Comparison of ENCODE assay signal across 19 cellular contexts in the genomic region with DNA sequence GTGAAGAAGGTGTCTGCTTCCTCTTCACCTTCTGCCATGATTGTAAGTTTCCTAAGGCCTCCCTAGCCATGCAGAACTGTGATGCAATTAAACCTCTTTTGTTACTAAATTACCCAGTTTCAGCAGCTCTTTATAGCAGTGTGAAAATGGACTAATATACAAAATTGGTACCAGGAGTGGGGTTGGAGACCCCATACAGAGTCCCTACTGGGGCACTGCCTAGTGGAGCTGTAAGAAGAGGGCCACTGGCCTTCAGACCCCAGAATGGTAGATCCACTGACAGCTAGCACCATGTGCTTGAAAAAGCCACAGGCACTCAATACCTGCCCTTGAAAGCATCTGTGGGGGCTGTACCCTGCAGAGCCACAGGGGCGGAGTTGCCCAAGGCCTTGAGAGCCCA. TPM values are rescaled to one million over a fixed set of nuclear protein-coding genes. Genes with fewer than 3 reads are reported as not detected.
DNase-seq lines count a peak whose midpoint lies in the region; ATAC-seq and TF ChIP-seq lines count a peak whose summit lies in the region.
"Had no signal": no experiment of that assay in that cellular context is flagged by ENCODE, and none has a peak within 500 bp of the region (broad histone marks: within the 10 kb centered on the region; RNA-seq: fewer than 3 reads in every experiment).

No MANE protein-coding gene starts in this region.

- DNase-seq in adipocyte (ENCODE audit: low read depth) = no peak
- DNase-seq in endodermal cell = no peak
- DNase-seq in posterior vena cava (ENCODE audit: low spot score) = no peak
- DNase-seq in T-helper 17 cell = no peak
- DNase-seq: 8988T; ACHN; BE2C; C1 segment of cervical spinal cord; CD4-positive, alpha-beta memory T cell; CD4-positive, CD25-positive, alpha-beta regulatory T cell; CD8-positive, alpha-beta memory T cell; COR-L47; DMS79 treated with DMSO at 0.1 percent for 48 hours; GF-D8 had no signal

- POLR2A ChIA-PET in HEK293 (lab: Yijun Ruan, JAX) = no interaction called here

- ATAC-seq in HG03095 (IDR thresholded peaks at IDR 0.05; ENCODE audit: unreplicated experiment) (no peak), GM19463 (IDR thresholded peaks at IDR 0.05; ENCODE audit: unreplicated experiment) (no peak), T-helper 17 cell (no peak)

- no peaks in the 10 kb centered on the region for H3K27me3 Mint-ChIP-seq in endodermal cell (ENCODE audit: insufficient read depth)
- peaks cover 7% of the 10 kb centered on the region for H3K27me3 Mint-ChIP-seq in T-helper 17 cell

- CTCF ChIA-PET in HEK293 (lab: Yijun Ruan, JAX) = interaction anchor here (1.4 kb wide), 1 partner anchor 13 kb away, joined by 3 read pairs; no protein-coding TSS in a partner anchor

- H3K27me3 ChIP-seq in adipocyte (replicated peaks; ENCODE audit: control insufficient read depth, insufficient read depth, low read length) = no peaks in the 10 kb centered on the region
- no peaks in the 10 kb centered on the region for H3K27me3 ChIP-seq in endodermal cell (ENCODE audit: control insufficient read depth, insufficient read depth, low read length, poor library complexity, severe bottlenecking)
- H3K27me3 ChIP-seq: BE2C, BLaER1 had no signal

- H3K4me3 Mint-ChIP-seq in endodermal cell (no peak overlapping the region), T-helper 17 cell (no peak overlapping the region)
- H3K4me3 Mint-ChIP-seq: CD14-positive monocyte; CD4-positive, alpha-beta memory T cell; CD4-positive, CD25-positive, alpha-beta regulatory T cell; CD8-positive, alpha-beta memory T cell had no signal

- no peak overlapping the region for H3K4me3 ChIP-seq in HEK293 (ENCODE audit: low read depth, low read length)
- H3K4me3 ChIP-seq in adipocyte (ENCODE audit: low read length) = peak overlapping the region; percentile 33
- peak overlapping the region; percentile 48 for H3K4me3 ChIP-seq in endodermal cell (ENCODE audit: low read length)
- H3K4me3 ChIP-seq: BLaER1 had no signal

- TF ChIP-seq CTCF in HEK293 (tag by site-specific recombination; IDR thresholded peaks at IDR 0.05) (no peak), endodermal cell (conservative IDR thresholded peaks at IDR 0.05) (no peak)

- H3K9me3 ChIP-seq in HEK293 (ENCODE audit: control insufficient read depth, insufficient read depth, low read depth, low read length) (no peaks in the 10 kb centered on the region), adipocyte (ENCODE audit: control insufficient read depth, low read length) (peaks cover 17% of the 10 kb centered on the region), endodermal cell (ENCODE audit: control insufficient read depth, low read length) (peaks cover 10% of the 10 kb centered on the region), T-helper 17 cell (ENCODE audit: control insufficient read depth, low read length, poor library complexity, severe bottlenecking) (no peaks in the 10 kb centered on the region)
- H3K9me3 ChIP-seq: BE2C had no signal

- intact Hi-C loops in posterior vena cava (cut with DNase I) = no loop called here

- H3K9me3 Mint-ChIP-seq in endodermal cell = peaks cover 11% of the 10 kb centered on the region

- WGBS in endodermal cell (ENCODE audit: insufficient coverage in 1 of 2, insufficient read length in 1 of 2), 2 experiments = 83 to 90% methylated on average over 1 of the region's 1 CpG

- H3K4me1 ChIP-seq in HEK293 (ENCODE audit: control insufficient read depth, insufficient read depth, low read length) (no peaks in the 10 kb centered on the region), adipocyte (ENCODE audit: control insufficient read depth, insufficient read depth, low read length) (peaks cover 11% of the 10 kb centered on the region), endodermal cell (ENCODE audit: control insufficient read depth, insufficient read depth, low read length) (no peaks in the 10 kb centered on the region)
- H3K4me1 ChIP-seq: BE2C had no signal

- H3K27ac Mint-ChIP-seq in endodermal cell (no peak overlapping the region), T-helper 17 cell (no peak overlapping the region)
- H3K27ac Mint-ChIP-seq: CD14-positive monocyte; CD4-positive, alpha-beta memory T cell; CD4-positive, CD25-positive, alpha-beta regulatory T cell; CD8-positive, alpha-beta memory T cell had no signal

- H3K36me3 Mint-ChIP-seq in endodermal cell (ENCODE audit: low read depth) = peaks cover 1% of the 10 kb centered on the region
- peaks cover 8% of the 10 kb centered on the region for H3K36me3 Mint-ChIP-seq in T-helper 17 cell (ENCODE audit: low read depth)
- H3K36me3 Mint-ChIP-seq: CD14-positive monocyte; CD4-positive, alpha-beta memory T cell; CD4-positive, CD25-positive, alpha-beta regulatory T cell had no signal

- H3K36me3 ChIP-seq in HEK293 (ENCODE audit: control insufficient read depth in 2 of 2, insufficient read depth in 1 of 2, low read length in 2 of 2) = no peaks in the 10 kb centered on the region
- no peaks in the 10 kb centered on the region for H3K36me3 ChIP-seq in adipocyte (ENCODE audit: control insufficient read depth, insufficient read depth, low read length, severe bottlenecking)
- no peaks in the 10 kb centered on the region for H3K36me3 ChIP-seq in endodermal cell (ENCODE audit: control insufficient read depth, insufficient read depth, low read length)
- H3K36me3 ChIP-seq: BE2C, BLaER1 had no signal

- H3K27ac ChIP-seq in HEK293 (ENCODE audit: extremely low read depth, low read depth, low read length) (no peak overlapping the region), endodermal cell (ENCODE audit: low read depth, low read length) (no peak overlapping the region)
- H3K27ac ChIP-seq: BLaER1 had no signal

- H3K4me1 Mint-ChIP-seq in endodermal cell (no peaks in the 10 kb centered on the region), T-helper 17 cell (peaks cover 5% of the 10 kb centered on the region)
- H3K4me1 Mint-ChIP-seq: CD14-positive monocyte; CD4-positive, alpha-beta memory T cell; CD4-positive, CD25-positive, alpha-beta regulatory T cell; CD8-positive, alpha-beta memory T cell had no signal

- H3K9ac ChIP-seq in adipocyte (ENCODE audit: low read length) (no peak overlapping the region), endodermal cell (ENCODE audit: extremely low read depth, low read length, poor library complexity, severe bottlenecking) (no peak overlapping the region)
- H3K9ac ChIP-seq: BLaER1 had no signal

TF ChIP-seq in HEK293, 187 proteins besides CTCF, POLR2A, EP300 and RAD21:
- TF ChIP-seq ZNF404 (tag by site-specific recombination; IDR thresholded peaks at IDR 0.05) = no peak
- TF ChIP-seq, protein P1, sequence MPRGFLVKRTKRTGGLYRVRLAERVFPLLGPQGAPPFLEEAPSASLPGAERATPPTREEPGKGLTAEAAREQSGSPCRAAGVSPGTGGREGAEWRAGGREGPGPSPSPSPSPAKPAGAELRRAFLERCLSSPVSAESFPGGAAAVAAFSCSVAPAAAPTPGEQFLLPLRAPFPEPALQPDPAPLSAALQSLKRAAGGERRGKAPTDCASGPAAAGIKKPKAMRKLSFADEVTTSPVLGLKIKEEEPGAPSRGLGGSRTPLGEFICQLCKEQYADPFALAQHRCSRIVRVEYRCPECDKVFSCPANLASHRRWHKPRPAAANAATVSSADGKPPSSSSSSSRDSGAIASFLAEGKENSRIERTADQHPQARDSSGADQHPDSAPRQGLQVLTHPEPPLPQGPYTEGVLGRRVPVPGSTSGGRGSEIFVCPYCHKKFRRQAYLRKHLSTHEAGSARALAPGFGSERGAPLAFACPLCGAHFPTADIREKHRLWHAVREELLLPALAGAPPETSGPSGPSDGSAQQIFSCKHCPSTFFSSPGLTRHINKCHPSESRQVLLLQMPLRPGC (tag by site-specific recombination; IDR thresholded peaks at IDR 0.05) = no peak
- TF ChIP-seq ZNF707 (tag by site-specific recombination; IDR thresholded peaks at IDR 0.05) = peak; percentile 81

RNA-seq across cellular contexts. Expression of a gene that starts 44.8 kb away (rescaled TPM):
- total RNA-seq in endodermal cell (1 to 10 TPM; 7.7 to 9.1 TPM), posterior vena cava (10 to 100 TPM; 21.6 to 22.0 TPM), T-helper 17 cell (10 to 100 TPM; 13.0 to 14.4 TPM)
- polyA plus RNA-seq in endodermal cell (2013, experiment 1 of 2) = 14.2 TPM
- 13.5 TPM for polyA plus RNA-seq in endodermal cell (2013, experiment 2 of 2)

RNA-seq across cellular contexts. Expression of a gene that starts 59.9 kb away (rescaled TPM):
- total RNA-seq in endodermal cell (10 to 100 TPM; 46.9 to 60.2 TPM), posterior vena cava (10 to 100 TPM; 30.0 to 30.9 TPM), T-helper 17 cell (10 to 100 TPM; 24.3 to 37.7 TPM)
- 20.2 TPM for polyA plus RNA-seq in endodermal cell (2013, experiment 1 of 2)
- 21.4 TPM for polyA plus RNA-seq in endodermal cell (2013, experiment 2 of 2)
